ENCODE assay signal across 9 cellular contexts in genomic region chr7:20219446-20220292, GRCh38. TPM values are rescaled to one million over a fixed set of nuclear protein-coding genes. Genes with fewer than 3 reads are reported as not detected.
A peak's percentile ranks its signal among the peaks of the same experiment; 100 is the strongest.
DNase-seq lines count a peak whose midpoint lies in the region; ATAC-seq, FAIRE-seq and TF ChIP-seq lines count a peak whose summit lies in the region.
"Had no signal": no experiment of that assay in that cellular context is flagged by ENCODE, and none has a peak within 500 bp of the region (broad histone marks: within the 10 kb centered on the region; RNA-seq: fewer than 3 reads in every experiment).

No MANE protein-coding gene starts in this region.

- H3K9ac ChIP-seq in Karpas-422 (ENCODE audit: low read length), result peak overlapping the region; percentile 73

- no peaks in the 10 kb centered on the region for H3K9me2 ChIP-seq in Karpas-422 (replicated peaks; ENCODE audit: insufficient read depth, low read length)

- peaks cover 24% of the 10 kb centered on the region for H3K79me2 ChIP-seq in Karpas-422 (ENCODE audit: low read length)

- H3K27ac Mint-ChIP-seq in osteocyte (ENCODE audit: unreplicated experiment), result peak overlapping the region; percentile 80

- H3K4me3 ChIP-seq in Karpas-422 (ENCODE audit: low read length), result peak overlapping the region; percentile 58

- H2AFZ ChIP-seq in Karpas-422 (ENCODE audit: low read length), result peak overlapping the region; percentile 42; the same call in 1 of the 2 replicates

- no peaks in the 10 kb centered on the region for H3K9me3 Mint-ChIP-seq in osteocyte (ENCODE audit: unreplicated experiment)

- no peaks in the 10 kb centered on the region for H3K9me3 ChIP-seq in Karpas-422 (ENCODE audit: low read length)

- H3K36me3 ChIP-seq in Karpas-422 (ENCODE audit: insufficient read depth, low read length), result no peaks in the 10 kb centered on the region

- H3K4me2 ChIP-seq in Karpas-422 (ENCODE audit: low read depth, low read length, poor library complexity, severe bottlenecking), result peak overlapping the region; percentile 83

- no peaks in the 10 kb centered on the region for H4K20me1 ChIP-seq in Karpas-422 (ENCODE audit: insufficient read depth, low read depth, low read length)

- H3K27me3 ChIP-seq in Karpas-422 (ENCODE audit: low read length), result no peaks in the 10 kb centered on the region
- no peaks in the 10 kb centered on the region for H3K27me3 ChIP-seq in foreskin keratinocyte

- POLR2A ChIA-PET in HEK293T (lab: Yijun Ruan, JAX), result interaction anchor here (0.7 to 0.8 kb wide), 2 partner anchors 12 to 110 kb away, joined by 3 read pairs; no protein-coding TSS in a partner anchor

- CTCF ChIA-PET in HEK293T (lab: Yijun Ruan, JAX), result interaction anchor here (0.9 kb wide), 1 partner anchor 34 kb away, joined by 3 read pairs; no protein-coding TSS in a partner anchor

- H3K27me3 Mint-ChIP-seq in osteocyte (ENCODE audit: unreplicated experiment), result no peaks in the 10 kb centered on the region
- H3K27me3 Mint-ChIP-seq: brain had no signal

- peaks cover 19% of the 10 kb centered on the region for H3K4me1 Mint-ChIP-seq in osteocyte (ENCODE audit: unreplicated experiment)
- H3K4me1 Mint-ChIP-seq: brain had no signal

- DNase-seq in H54 (ENCODE audit: insufficient read length, low spot score), result peak; percentile 19
- peak; percentile 95 for DNase-seq in Karpas-422
- DNase-seq in SW480 (ENCODE audit: low spot score), result peak; percentile 100
- DNase-seq in foreskin keratinocyte, result peak; percentile 47 to 52
- no peak for DNase-seq in osteocyte (ENCODE audit: extremely low spot score, unreplicated experiment)
- DNase-seq in central memory CD4-positive, alpha-beta T cell, result no peak
- no peak for DNase-seq in HEK293T (ENCODE audit: extremely low spot score)

- H3K4me1 ChIP-seq in Karpas-422 (ENCODE audit: low read length), result peaks cover 68% of the 10 kb centered on the region
- peaks cover 26% of the 10 kb centered on the region for H3K4me1 ChIP-seq in foreskin keratinocyte

- H3K4me3 Mint-ChIP-seq in osteocyte (ENCODE audit: unreplicated experiment), result no peak overlapping the region

- peak; percentile 99 for FAIRE-seq in H54 (lab: Jason Lieb, UNC)

- H3K36me3 Mint-ChIP-seq in osteocyte (ENCODE audit: unreplicated experiment), result no peaks in the 10 kb centered on the region
- H3K36me3 Mint-ChIP-seq: brain had no signal

- peak overlapping the region; percentile 98 for H3K27ac ChIP-seq in Karpas-422 (ENCODE audit: low read length)
- peak overlapping the region; percentile 10 for H3K27ac ChIP-seq in foreskin keratinocyte

- no peak for TF ChIP-seq POLR2A in H54 (IDR thresholded peaks at IDR 0.05; ENCODE audit: low read depth, low read length)

- TF ChIP-seq CTCF in foreskin keratinocyte (conservative IDR thresholded peaks at IDR 0.05) (no peak), osteocyte (IDR thresholded peaks at IDR 0.05) (no peak)

- ATAC-seq in GM18499 (IDR thresholded peaks at IDR 0.05; ENCODE audit: insufficient read depth, unreplicated experiment) (peak; percentile 67), foreskin keratinocyte (peak; percentile 3)

TF ChIP-seq in HEK293T, 16 proteins besides CTCF, POLR2A, EP300 and RAD21:
- TF ChIP-seq HDGF (IDR thresholded peaks at IDR 0.05; ENCODE audit: borderline replicate concordance), result no peak
- no peak for TF ChIP-seq ARNT (IDR thresholded peaks at IDR 0.05)
- TF ChIP-seq ELF4 (IDR thresholded peaks at IDR 0.05), result no peak
- no peak for TF ChIP-seq SP1 (IDR thresholded peaks at IDR 0.05)
- TF ChIP-seq NFRKB (IDR thresholded peaks at IDR 0.05), result no peak
- TF ChIP-seq BHLHE40 (IDR thresholded peaks at IDR 0.05; ENCODE audit: borderline replicate concordance), result no peak
- TF ChIP-seq FOXM1 (IDR thresholded peaks at IDR 0.05; ENCODE audit: borderline replicate concordance), result no peak
- no peak for TF ChIP-seq LEF1 (IDR thresholded peaks at IDR 0.05; ENCODE audit: borderline replicate concordance)
- TF ChIP-seq CTBP1 (IDR thresholded peaks at IDR 0.05; ENCODE audit: borderline replicate concordance), result no peak
- no peak for TF ChIP-seq L3MBTL2 (conservative IDR thresholded peaks at IDR 0.05)
- TF ChIP-seq PKNOX1 (IDR thresholded peaks at IDR 0.05), result no peak
- TF ChIP-seq SUZ12 (IDR thresholded peaks at IDR 0.05), result no peak
- TF ChIP-seq ZNF384 (IDR thresholded peaks at IDR 0.05), result no peak
- no peak for TF ChIP-seq FOXA1 (IDR thresholded peaks at IDR 0.05)
- no peak for TF ChIP-seq TARDBP (IDR thresholded peaks at IDR 0.05)
- no peak for TF ChIP-seq FOXK2 (IDR thresholded peaks at IDR 0.05)

RNA-seq across cellular contexts. Expression of gene MACC1, which starts 2.5 kb away (rescaled TPM):
- 30.4 and 49.9 TPM in 2 replicates for total RNA-seq in Karpas-422 (2014; rRNA removed; shearing (Covaris generic); ENCODE audit: low replicate concordance)
- 7.9 and 15.2 TPM in 2 replicates for total RNA-seq in foreskin keratinocyte
- polyA plus RNA-seq in foreskin keratinocyte, result 0.91 and 1.8 TPM in 2 replicates
- total RNA-seq in osteocyte, result not detected in 2 replicates

Comparison
In these comparisons a context has a peak if more than half of its experiments do, and no peak if none do; other contexts are left out.
1. DNase-seq: peak in H54 (single experiment), Karpas-422 (single experiment), SW480 (single experiment) and foreskin keratinocyte (2 of 2); none in osteocyte (single experiment), central memory CD4-positive, alpha-beta T cell (single experiment) and HEK293T (single experiment).